ENCODE assay signal across 10 cellular contexts in the genomic region with DNA sequence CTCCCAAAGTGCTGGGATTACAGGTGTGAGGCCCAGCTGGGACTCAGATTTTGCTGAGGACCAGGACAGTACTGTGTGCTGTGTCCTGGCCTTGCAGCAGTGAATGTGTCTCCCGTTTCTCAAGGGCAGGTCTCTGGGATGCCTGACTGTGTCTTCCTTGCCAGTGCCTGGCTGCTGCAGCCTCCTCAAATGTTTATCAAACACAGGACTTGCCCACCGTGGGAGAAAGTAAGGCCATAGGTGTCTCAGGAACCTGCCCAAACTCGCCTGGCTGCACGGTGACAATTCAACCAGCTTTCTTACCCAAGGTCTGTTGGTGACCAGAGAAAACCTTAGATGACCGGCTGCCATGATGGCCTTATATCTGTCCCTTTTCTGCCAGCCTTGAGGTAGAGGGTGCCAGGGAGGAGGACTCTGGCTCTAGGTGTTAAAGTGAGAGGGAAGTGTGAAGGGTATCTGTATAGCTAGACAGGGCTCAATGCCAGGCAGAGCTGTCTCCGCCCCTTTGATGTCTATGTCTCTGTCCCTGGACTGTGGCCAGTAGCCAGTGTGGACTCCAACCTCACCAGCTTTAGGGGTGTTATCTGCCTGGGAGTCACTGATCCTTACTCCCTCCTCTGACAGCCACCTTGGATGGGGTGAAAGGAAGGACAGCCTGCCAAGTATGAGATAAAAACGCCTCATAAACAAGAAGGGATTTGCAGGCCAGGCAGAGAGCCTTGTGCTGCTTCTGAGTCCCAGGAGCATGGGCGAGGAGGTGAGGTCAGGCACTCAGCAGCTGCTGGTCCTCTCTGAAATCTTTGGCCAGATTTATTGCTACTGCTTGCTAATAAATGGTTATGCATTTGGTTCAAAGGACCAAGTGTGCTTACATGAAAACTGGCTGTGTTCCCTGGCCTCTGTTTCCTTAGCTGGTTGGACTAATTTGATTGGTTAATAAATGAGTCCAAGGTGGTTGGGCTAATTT. TPM values are rescaled to one million over a fixed set of nuclear protein-coding genes. Genes with fewer than 3 reads are reported as not detected.
A peak's percentile ranks its signal among the peaks of the same experiment; 100 is the strongest.
DNase-seq lines count a peak whose midpoint lies in the region; ATAC-seq, FAIRE-seq and TF ChIP-seq lines count a peak whose summit lies in the region.
"Had no signal": no experiment of that assay in that cellular context is flagged by ENCODE, and none has a peak within 500 bp of the region (broad histone marks: within the 10 kb centered on the region; RNA-seq: fewer than 3 reads in every experiment).

No MANE protein-coding gene starts in this region.

- H3K27ac ChIP-seq in A549: peak overlapping the region; percentile 49 to 69; a peak in 5 of 6 replicates
- peak overlapping the region; percentile 54 to 62 for H3K27ac ChIP-seq in esophagus (ENCODE audit: low read depth in 2 of 2, low read length in 1 of 2)
- H3K27ac ChIP-seq in muscle layer of duodenum (ENCODE audit: low read length): peak overlapping the region; percentile 42
- H3K27ac ChIP-seq: WERI-Rb-1 had no signal

- ATAC-seq in A549: peak in 1 of 2 experiments; percentile 24; a peak in 2 of 6 replicates

- no peak for TF ChIP-seq EP300 in A549 (IDR thresholded peaks at IDR 0.05)

- CTCF ChIA-PET in A549 (lab: Yijun Ruan, JAX): interaction anchor here (0.8 to 2.0 kb wide), 5 partner anchors 18 to 101 kb away, joined by 3 to 8 read pairs (median 4); partner anchors contain the start of gene IL6R

- H3K4me3 ChIP-seq in A549 (no peak overlapping the region), esophagus (ENCODE audit: low read depth in 1 of 2, low read length in 2 of 2) (no peak overlapping the region), muscle layer of duodenum (ENCODE audit: low read depth in 1 of 2, low read length in 2 of 2) (no peak overlapping the region)

- H3K4me2 ChIP-seq in A549: peak overlapping the region; percentile 25

- H3K36me3 ChIP-seq in esophagus (ENCODE audit: control insufficient read depth in 2 of 2, insufficient read depth in 2 of 2, low read length in 1 of 2): peaks cover 0 to 2% of the 10 kb centered on the region in 2 donors
- peaks cover 5 to 12% of the 10 kb centered on the region in 2 donors for H3K36me3 ChIP-seq in muscle layer of duodenum (ENCODE audit: control insufficient read depth in 1 of 2, insufficient read depth in 2 of 2, low read length in 2 of 2)
- H3K36me3 ChIP-seq: WERI-Rb-1 had no signal

- POLR2A ChIA-PET in A549 (lab: Yijun Ruan, JAX): no interaction called here

- no peak for FAIRE-seq in A549 (lab: Jason Lieb, UNC)
- FAIRE-seq: bronchial epithelial cell had no signal

- TF ChIP-seq POLR2A in A549 (IDR thresholded peaks at IDR 0.05; ENCODE audit: low read length): no peak

- H3K9me3 ChIP-seq in A549 (no peaks in the 10 kb centered on the region), esophagus (ENCODE audit: control insufficient read depth in 2 of 2, insufficient read depth in 1 of 2, low read depth in 1 of 2, low read length in 1 of 2) (no peaks in the 10 kb centered on the region), muscle layer of duodenum (ENCODE audit: control insufficient read depth in 1 of 2, low read length in 2 of 2) (no peaks in the 10 kb centered on the region)

- no peak for DNase-seq in A549 (ENCODE audit: low read depth in 1 of 2, low spot score in 1 of 2)
- DNase-seq in OCI-M1 (lab: John Stamatoyannopoulos, UW): peak; percentile 22
- DNase-seq in NCI-H146 (lab: John Stamatoyannopoulos, UW): no peak
- DNase-seq in NCI-H82 treated with DMSO at 0.1 percent for 48 hours (lab: John Stamatoyannopoulos, UW; ENCODE audit: unreplicated experiment): no peak
- no peak for DNase-seq in activated gamma-delta T cell treated with Interleukin-2 at 50 U/mL for 16 hours
- DNase-seq in NCI-H774 (lab: John Stamatoyannopoulos, UW): no peak
- DNase-seq: WERI-Rb-1 had no signal

- WGBS in A549 (ENCODE audit: missing lambda C conversion rate): 83% methylated on average over 8 of the region's 8 CpGs
- 43 to 47% methylated on average over 8 of the region's 8 CpGs for WGBS in esophagus, 2 donors

- H3K27me3 ChIP-seq in esophagus (ENCODE audit: control insufficient read depth in 1 of 2, insufficient read depth in 2 of 2, low read length in 2 of 2): no peaks in the 10 kb centered on the region
- no peaks in the 10 kb centered on the region for H3K27me3 ChIP-seq in muscle layer of duodenum (ENCODE audit: low read depth, low read length)

- TF ChIP-seq CTCF in A549 (IDR thresholded peaks at IDR 0.05): no peak

- peaks cover 44% of the 10 kb centered on the region for H3K4me1 ChIP-seq in A549
- peaks cover 16 to 26% of the 10 kb centered on the region in 2 donors for H3K4me1 ChIP-seq in esophagus (ENCODE audit: control insufficient read depth in 2 of 2, insufficient read depth in 2 of 2, low read length in 1 of 2)
- peaks cover 52 to 54% of the 10 kb centered on the region in 2 donors for H3K4me1 ChIP-seq in muscle layer of duodenum (ENCODE audit: control insufficient read depth in 1 of 2, insufficient read depth in 2 of 2, low read length in 2 of 2)

- TF ChIP-seq RAD21 in A549 (conservative IDR thresholded peaks at IDR 0.05 in 1 of 2, IDR thresholded peaks at IDR 0.05 in 1 of 2): no peak

TF ChIP-seq in A549, 52 proteins besides CTCF, POLR2A, EP300 and RAD21:
- TF ChIP-seq, protein P1, sequence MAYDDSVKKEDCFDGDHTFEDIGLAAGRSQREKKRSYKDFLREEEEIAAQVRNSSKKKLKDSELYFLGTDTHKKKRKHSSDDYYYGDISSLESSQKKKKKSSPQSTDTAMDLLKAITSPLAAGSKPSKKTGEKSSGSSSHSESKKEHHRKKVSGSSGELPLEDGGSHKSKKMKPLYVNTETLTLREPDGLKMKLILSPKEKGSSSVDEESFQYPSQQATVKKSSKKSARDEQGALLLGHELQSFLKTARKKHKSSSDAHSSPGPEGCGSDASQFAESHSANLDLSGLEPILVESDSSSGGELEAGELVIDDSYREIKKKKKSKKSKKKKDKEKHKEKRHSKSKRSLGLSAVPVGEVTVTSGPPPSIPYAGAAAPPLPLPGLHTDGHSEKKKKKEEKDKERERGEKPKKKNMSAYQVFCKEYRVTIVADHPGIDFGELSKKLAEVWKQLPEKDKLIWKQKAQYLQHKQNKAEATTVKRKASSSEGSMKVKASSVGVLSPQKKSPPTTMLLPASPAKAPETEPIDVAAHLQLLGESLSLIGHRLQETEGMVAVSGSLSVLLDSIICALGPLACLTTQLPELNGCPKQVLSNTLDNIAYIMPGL (CRISPR knock-in tag; IDR thresholded peaks at IDR 0.05; ENCODE audit: borderline replicate concordance): no peak
- TF ChIP-seq MAZ (IDR thresholded peaks at IDR 0.05; ENCODE audit: borderline replicate concordance, low read depth, low read length) (no peak), NPAS2 (CRISPR knock-in tag; IDR thresholded peaks at IDR 0.05; ENCODE audit: borderline replicate concordance) (no peak), POLR2AphosphoS2 (conservative IDR thresholded peaks at IDR 0.05; ENCODE audit: low read length) (no peak), ZFP36 (IDR thresholded peaks at IDR 0.05; ENCODE audit: borderline replicate concordance, partially characterized antibody) (no peak), GATA3 (IDR thresholded peaks at IDR 0.05; ENCODE audit: borderline replicate concordance) (no peak), CHD2 (IDR thresholded peaks at IDR 0.05; ENCODE audit: low read length, partially characterized antibody) (no peak), SREBF2 (IDR thresholded peaks at IDR 0.05) (no peak), HOXB13 (CRISPR knock-in tag; IDR thresholded peaks at IDR 0.05; ENCODE audit: low read depth) (no peak)

RNA-seq across cellular contexts. Expression of gene IL6R, which starts 22.3 kb away (rescaled TPM):
- polyA plus RNA-seq in A549 (2011; rRNA removed): 2.7 and 3.0 TPM in 2 replicates
- 3.0 and 3.3 TPM in 2 replicates for polyA plus RNA-seq in A549 (2012; cell fraction: cytosol; rRNA removed)
- 2.4 and 4.3 TPM in 2 replicates for polyA plus RNA-seq in A549 (2012; cell fraction: nucleus; rRNA removed)
- 1.8 to 2.2 TPM (median 1.8 TPM) in 3 replicates for polyA plus RNA-seq in A549 (2017; fragmentation: RNase III; extraction: RNeasy Plus Mini Kit Qiagen cat#74134 plus additional on column Dnase treatment)
- polyA minus RNA-seq in A549 (2011; rRNA and poly(A)+ RNA removed): 6.1 and 7.1 TPM in 2 replicates
- 1 to 10 TPM; 2.7 to 3.4 TPM for polyA plus RNA-seq in esophagus
